Comparison of ENCODE assay signal across 22 cellular contexts in the genomic region with DNA sequence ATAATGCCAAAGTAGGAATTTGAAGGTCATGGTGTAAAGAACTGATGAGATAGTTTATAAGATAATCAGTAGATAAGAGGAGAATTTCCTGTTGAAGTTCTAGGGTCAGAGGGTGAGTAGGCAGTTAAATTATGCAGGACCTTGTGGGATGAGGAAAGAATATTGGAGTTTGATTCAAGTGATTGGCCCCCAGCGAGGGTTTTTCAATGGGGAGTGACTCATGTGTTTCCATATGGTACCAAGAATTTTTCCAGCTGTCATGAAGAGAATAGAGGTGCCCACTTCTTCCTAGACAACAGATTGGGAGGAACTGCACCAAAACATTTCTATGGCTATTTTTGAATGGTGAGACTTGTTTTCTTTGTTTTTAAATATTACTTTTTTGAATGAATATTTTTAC.
DNase-seq lines count a peak whose midpoint lies in the region; ATAC-seq and TF ChIP-seq lines count a peak whose summit lies in the region.
"Had no signal": no experiment of that assay in that cellular context is flagged by ENCODE, and none has a peak within 500 bp of the region (broad histone marks: within the 10 kb centered on the region; RNA-seq: fewer than 3 reads in every experiment).

No MANE protein-coding gene starts in this region.

- no peaks in the 10 kb centered on the region for H3K27me3 ChIP-seq in SJCRH30
- no peaks in the 10 kb centered on the region for H3K27me3 ChIP-seq in H9 (ENCODE audit: insufficient read depth, low read length)
- H3K27me3 ChIP-seq: BLaER1 treated with 17β-estradiol and CSF1 and Interleukin-3, amounts not matched to agents 10 nM and 100 nM; breast epithelium had no signal

- H3K4me2 ChIP-seq in H9 (ENCODE audit: insufficient read depth, insufficient read length, low read length), result no peak overlapping the region
- H3K4me2 ChIP-seq: A549; BLaER1 treated with 17β-estradiol and CSF1 and Interleukin-3, amounts not matched to agents 10 nM and 100 nM had no signal

- no peak overlapping the region for H2BK15ac ChIP-seq in H9 (ENCODE audit: low read depth, low read length)

- no peak overlapping the region for H2AFZ ChIP-seq in H9 (ENCODE audit: low read length)

- no peaks in the 10 kb centered on the region for H3K27me3 Mint-ChIP-seq in H9 (ENCODE audit: low read depth)
- no peaks in the 10 kb centered on the region for H3K27me3 Mint-ChIP-seq in T-helper 17 cell
- H3K27me3 Mint-ChIP-seq: activated B cell treated with CpG ODN at 0.5 μM for 24 hours; dendritic cell treated with granulocyte-macrophage colony-stimulating factor and Interleukin-4, amounts not matched to agents 40 ng/mL and 50 ng/mL, for 4 days had no signal

- H3K27ac Mint-ChIP-seq in H9, result no peak overlapping the region; a peak in 1 of 7 replicates
- no peak overlapping the region for H3K27ac Mint-ChIP-seq in T-helper 17 cell
- H3K27ac Mint-ChIP-seq: activated B cell treated with CpG ODN at 0.5 μM for 24 hours; dendritic cell treated with granulocyte-macrophage colony-stimulating factor and Interleukin-4, amounts not matched to agents 40 ng/mL and 50 ng/mL, for 4 days had no signal

- no peak overlapping the region for H3K9ac ChIP-seq in H9 (ENCODE audit: extremely low read depth, insufficient read length, low read length)
- H3K9ac ChIP-seq: BLaER1 treated with 17β-estradiol and CSF1 and Interleukin-3, amounts not matched to agents 10 nM and 100 nM had no signal

- H3K4me1 ChIP-seq in SJCRH30 (peaks cover 11% of the 10 kb centered on the region), H9 (ENCODE audit: insufficient read depth, low read length) (no peaks in the 10 kb centered on the region)
- H3K4me1 ChIP-seq: A549; BLaER1 treated with 17β-estradiol and CSF1 and Interleukin-3, amounts not matched to agents 10 nM and 100 nM; breast epithelium; prostate gland had no signal

- no peaks in the 10 kb centered on the region for H3K23me2 ChIP-seq in H9 (ENCODE audit: insufficient read length, low read depth, low read length, poor library complexity, severe bottlenecking)

- H3K27ac ChIP-seq in SJCRH30, result peak overlapping the region; percentile 30
- H3K27ac ChIP-seq in H9 (ENCODE audit: insufficient read length, low read depth, low read length), result no peak overlapping the region
- H3K27ac ChIP-seq: A549; BLaER1 treated with 17β-estradiol and CSF1 and Interleukin-3, amounts not matched to agents 10 nM and 100 nM; breast epithelium; prostate gland; RWPE1 had no signal

- no peak overlapping the region for H2BK12ac ChIP-seq in H9 (ENCODE audit: insufficient read length, low read depth, low read length)

- no peak overlapping the region for H3K4me3 Mint-ChIP-seq in H9
- H3K4me3 Mint-ChIP-seq in T-helper 17 cell, result no peak overlapping the region
- H3K4me3 Mint-ChIP-seq: activated B cell treated with CpG ODN at 0.5 μM for 24 hours; dendritic cell treated with granulocyte-macrophage colony-stimulating factor and Interleukin-4, amounts not matched to agents 40 ng/mL and 50 ng/mL, for 4 days had no signal

- no peak overlapping the region for H4K5ac ChIP-seq in H9 (ENCODE audit: insufficient read length, low read depth, low read length)

- H4K20me1 ChIP-seq in H9 (ENCODE audit: control insufficient read depth, insufficient read depth, insufficient read length), result no peaks in the 10 kb centered on the region
- H4K20me1 ChIP-seq: BLaER1 treated with 17β-estradiol and CSF1 and Interleukin-3, amounts not matched to agents 10 nM and 100 nM had no signal

- H3K56ac ChIP-seq in H9 (ENCODE audit: insufficient read length, low read depth, low read length), result no peak overlapping the region

- H4K91ac ChIP-seq in H9 (ENCODE audit: insufficient read length, low read depth, low read length), result no peak overlapping the region

- no CpG with 5 or more reads among the region's 1 CpG for WGBS in H9 (ENCODE audit: extremely low coverage, insufficient read length, low lambda C conversion rate)

- no peak overlapping the region for H3K23ac ChIP-seq in H9 (ENCODE audit: insufficient read length, low read depth, low read length)

- ATAC-seq in HG02588 (IDR thresholded peaks at IDR 0.05; ENCODE audit: unreplicated experiment) (no peak), T-helper 17 cell (no peak)
- ATAC-seq: A549 had no signal

- TF ChIP-seq CTCF in AG10803 (conservative IDR thresholded peaks at IDR 0.05; ENCODE audit: low read length), result no peak
- no peak for TF ChIP-seq CTCF in H9 (conservative IDR thresholded peaks at IDR 0.05)

- no peak overlapping the region for H2BK5ac ChIP-seq in H9 (ENCODE audit: insufficient read length, low read length)

- H3K4me1 Mint-ChIP-seq in H9, result no peaks in the 10 kb centered on the region
- H3K4me1 Mint-ChIP-seq in T-helper 17 cell, result no peaks in the 10 kb centered on the region
- H3K4me1 Mint-ChIP-seq: activated B cell treated with CpG ODN at 0.5 μM for 24 hours had no signal

- H3K4ac ChIP-seq in H9 (ENCODE audit: low read depth, low read length), result no peak overlapping the region

- no peak overlapping the region for H3K14ac ChIP-seq in H9 (ENCODE audit: insufficient read depth, low read length)

- no peaks in the 10 kb centered on the region for H3K79me1 ChIP-seq in H9 (ENCODE audit: insufficient read depth, low read depth, low read length, poor library complexity, severe bottlenecking)

- H3K9me3 ChIP-seq in SJCRH30 (replicated peaks) (no peaks in the 10 kb centered on the region), H9 (ENCODE audit: control insufficient read depth, low read depth, low read length) (no peaks in the 10 kb centered on the region), T-helper 17 cell (ENCODE audit: control insufficient read depth, low read length, poor library complexity, severe bottlenecking) (peaks cover 4% of the 10 kb centered on the region)
- H3K9me3 ChIP-seq: A549, breast epithelium, prostate gland had no signal

- no peak overlapping the region for H3K18ac ChIP-seq in H9 (ENCODE audit: insufficient read length, low read depth, low read length)

- no peak overlapping the region for H3K4me3 ChIP-seq in AG10803 (ENCODE audit: low read length)
- H3K4me3 ChIP-seq in SJCRH30, result no peak overlapping the region
- H3K4me3 ChIP-seq: A549; BLaER1 treated with 17β-estradiol and CSF1 and Interleukin-3, amounts not matched to agents 10 nM and 100 nM; breast epithelium; prostate gland had no signal

- no peak overlapping the region for H2BK20ac ChIP-seq in H9 (ENCODE audit: low read depth, low read length, poor library complexity, severe bottlenecking)

- no peaks in the 10 kb centered on the region for H3K36me3 ChIP-seq in SJCRH30
- H3K36me3 ChIP-seq: BLaER1 treated with 17β-estradiol and CSF1 and Interleukin-3, amounts not matched to agents 10 nM and 100 nM; breast epithelium; prostate gland had no signal

- peaks cover 0 to 2% (median 0%) of the 10 kb centered on the region in 3 experiments; a peak in 1 of 7 replicates for H3K36me3 Mint-ChIP-seq in H9 (ENCODE audit: insufficient read depth in 1 of 3, low read depth in 3 of 3)
- H3K36me3 Mint-ChIP-seq in T-helper 17 cell (ENCODE audit: low read depth), result no peaks in the 10 kb centered on the region

- H2AK5ac ChIP-seq in H9 (ENCODE audit: insufficient read length, low read length), result no peak overlapping the region

- no peak overlapping the region for H3T11ph ChIP-seq in H9 (ENCODE audit: low read length)

- DNase-seq in AG10803 (ENCODE audit: low read depth) (peak; percentile 8), HCEC 1CT (peak; percentile 55), SJCRH30 (peak; percentile 43 to 59), fibroblast of peridontal ligament (ENCODE audit: extremely low read depth) (peak; percentile 37), H9 (no peak), NOMO-1 treated with dmso at 0.1 percent for 144 hours (lab: John Stamatoyannopoulos, UW; ENCODE audit: unreplicated experiment) (no peak), T-helper 17 cell (no peak)
- DNase-seq: activated B cell treated with CpG ODN at 0.5 μM for 24 hours; activated CD4-positive, alpha-beta T cell treated with anti-CD3 and anti-CD28 coated beads, Interleukin-2, amount 50 U/mL, for 48 hours; activated effector memory CD4-positive, alpha-beta T cell treated with Interleukin-2 at 50 U/mL for 16 hours; hypothalamus; NCI-H1417 treated with DMSO at 0.1 percent for 48 hours; NCI-H2107; NCI-H526; T-helper 9 cell had no signal

- H4K8ac ChIP-seq in H9 (replicated peaks; ENCODE audit: insufficient read length, low read depth, low read length), result no peak overlapping the region

- H2BK120ac ChIP-seq in H9 (ENCODE audit: low read depth, low read length, poor library complexity, severe bottlenecking), result no peak overlapping the region

- H3K9me3 Mint-ChIP-seq in H9, result no peaks in the 10 kb centered on the region

- H3K79me2 ChIP-seq in H9 (ENCODE audit: insufficient read depth, low read length), result no peaks in the 10 kb centered on the region

Comparison
In these comparisons a context has a peak if more than half of its experiments do, and no peak if none do; other contexts are left out.
1. DNase-seq: peak in AG10803 (single experiment), HCEC 1CT (single experiment), SJCRH30 (2 of 2) and fibroblast of peridontal ligament (single experiment); none in H9 (single experiment), NOMO-1 treated with dmso at 0.1 percent for 144 hours (single experiment) and T-helper 17 cell (0 of 3).